Comparison of ENCODE assay signal across 27 cellular contexts in the genomic region with DNA sequence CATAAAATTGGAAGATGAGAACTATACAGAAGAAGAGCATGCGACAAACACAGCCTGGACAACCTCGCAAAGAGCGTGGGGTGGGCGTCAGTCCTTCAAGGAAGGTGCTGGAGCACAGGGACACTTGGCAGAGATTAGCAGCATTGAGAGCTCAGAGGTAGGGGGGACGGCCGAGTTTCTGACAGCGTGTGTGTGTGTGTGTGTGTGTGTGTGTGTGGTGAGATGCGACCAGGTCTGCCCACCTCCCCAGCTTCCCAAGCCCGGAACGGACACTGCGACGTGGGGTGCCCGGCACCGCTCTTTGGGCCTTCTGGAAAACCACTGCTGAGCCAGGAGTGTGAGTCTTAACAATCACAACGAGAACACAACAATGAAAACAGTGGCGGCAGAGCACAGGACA. TPM values are rescaled to one million over a fixed set of nuclear protein-coding genes. Genes with fewer than 3 reads are reported as not detected.
DNase-seq lines count a peak whose midpoint lies in the region; ATAC-seq, FAIRE-seq and TF ChIP-seq lines count a peak whose summit lies in the region.
"Had no signal": no experiment of that assay in that cellular context is flagged by ENCODE, and none has a peak within 500 bp of the region (broad histone marks: within the 10 kb centered on the region; RNA-seq: fewer than 3 reads in every experiment).

No MANE protein-coding gene starts in this region.

- no peak overlapping the region for H2BK120ac ChIP-seq in neuronal stem cell (ENCODE audit: low read depth, low read length)

- no peaks in the 10 kb centered on the region for H3K36me3 ChIP-seq in kidney (ENCODE audit: control insufficient read depth in 1 of 2, insufficient read depth in 2 of 2, low read length in 2 of 2)
- H3K36me3 ChIP-seq in neuronal stem cell (replicated peaks in 1 of 2; ENCODE audit: control insufficient read depth in 2 of 2, insufficient read depth in 2 of 2, low read length in 2 of 2), result no peaks in the 10 kb centered on the region
- H3K36me3 ChIP-seq: BE2C; BLaER1 treated with 17β-estradiol and CSF1 and Interleukin-3, amounts not matched to agents 10 nM and 100 nM had no signal

- H2AK5ac ChIP-seq in neuronal stem cell (ENCODE audit: low read depth, low read length), result no peak overlapping the region

- H4K8ac ChIP-seq in neuronal stem cell (ENCODE audit: low read depth, low read length), result no peak overlapping the region

- H3K18ac ChIP-seq in neuronal stem cell (ENCODE audit: low read length), result peak overlapping the region; percentile 4

- no peak overlapping the region for H3K23ac ChIP-seq in neuronal stem cell (ENCODE audit: low read depth, low read length, poor library complexity)

- ATAC-seq in central memory CD8-positive, alpha-beta T cell (replicated peaks; ENCODE audit: extremely low read depth, poor library complexity, severe bottlenecking), result no peak
- ATAC-seq in stimulated activated effector memory CD8-positive, alpha-beta T cell treated with anti-CD3 and anti-CD28 coated beads, Interleukin-12 subunit alpha, Interleukin-12 subunit beta, amount 100 ng/mL, for 72 hours, result no peak
- no peak for ATAC-seq in HG02870 (IDR thresholded peaks at IDR 0.05; ENCODE audit: unreplicated experiment)
- no peak for ATAC-seq in GM21786 (IDR thresholded peaks at IDR 0.05; ENCODE audit: unreplicated experiment)
- ATAC-seq: GM12878, GM23338, HCT116 had no signal

- H3K4me1 Mint-ChIP-seq in central memory CD8-positive, alpha-beta T cell, result no peaks in the 10 kb centered on the region
- H3K4me1 Mint-ChIP-seq in stimulated activated effector memory CD8-positive, alpha-beta T cell treated with anti-CD3 and anti-CD28 coated beads, Interleukin-12 subunit alpha, Interleukin-12 subunit beta, amount 100 ng/mL, for 72 hours, result no peaks in the 10 kb centered on the region
- H3K4me1 Mint-ChIP-seq: CD14-positive monocyte; CD8-positive, alpha-beta memory T cell had no signal

- no peak overlapping the region for H2AFZ ChIP-seq in neuronal stem cell (ENCODE audit: low read length)
- H2AFZ ChIP-seq: GM23338 had no signal

- no peak overlapping the region for H4K91ac ChIP-seq in neuronal stem cell (ENCODE audit: low read depth, low read length, poor library complexity)

- intact Hi-C loops in kidney (cut with DNase I), result no loop called here

- WGBS in neuronal stem cell (ENCODE audit: extremely low coverage in 2 of 2, insufficient read length in 2 of 2, insufficient replicate concordance in 1 of 2), 2 donors, result no CpG with 5 or more reads among the region's 16 CpGs

- no peak overlapping the region for H3K27ac ChIP-seq in kidney (ENCODE audit: low read depth in 2 of 2, low read length in 2 of 2)
- H3K27ac ChIP-seq in neuronal stem cell (replicated peaks; ENCODE audit: low read length), result no peak overlapping the region
- H3K27ac ChIP-seq: BLaER1 treated with 17β-estradiol and CSF1 and Interleukin-3, amounts not matched to agents 10 nM and 100 nM had no signal

- H3K9ac ChIP-seq in kidney (ENCODE audit: low read length in 2 of 2) (no peak overlapping the region), neuronal stem cell (ENCODE audit: low read depth, low read length, poor library complexity) (no peak overlapping the region)
- H3K9ac ChIP-seq: BLaER1 treated with 17β-estradiol and CSF1 and Interleukin-3, amounts not matched to agents 10 nM and 100 nM had no signal

- peaks cover 0 to 18% (median 0%) of the 10 kb centered on the region in 3 experiments for H3K27me3 ChIP-seq in neuronal stem cell (ENCODE audit: control insufficient read depth in 3 of 3, insufficient read depth in 3 of 3, low read depth in 1 of 3, low read length in 3 of 3)
- H3K27me3 ChIP-seq: BLaER1 treated with 17β-estradiol and CSF1 and Interleukin-3, amounts not matched to agents 10 nM and 100 nM had no signal

- H3K9me3 Mint-ChIP-seq in central memory CD8-positive, alpha-beta T cell, result no peaks in the 10 kb centered on the region
- no peaks in the 10 kb centered on the region for H3K9me3 Mint-ChIP-seq in stimulated activated effector memory CD8-positive, alpha-beta T cell treated with anti-CD3 and anti-CD28 coated beads, Interleukin-12 subunit alpha, Interleukin-12 subunit beta, amount 100 ng/mL, for 72 hours
- H3K9me3 Mint-ChIP-seq: CD4-positive, alpha-beta T cell; CD8-positive, alpha-beta memory T cell; GM23338; H9 had no signal

- H3K14ac ChIP-seq in neuronal stem cell (ENCODE audit: low read length), result peak overlapping the region; percentile 63

- no peaks in the 10 kb centered on the region for H3K36me3 Mint-ChIP-seq in central memory CD8-positive, alpha-beta T cell (ENCODE audit: insufficient read depth)
- no peaks in the 10 kb centered on the region for H3K36me3 Mint-ChIP-seq in stimulated activated effector memory CD8-positive, alpha-beta T cell treated with anti-CD3 and anti-CD28 coated beads, Interleukin-12 subunit alpha, Interleukin-12 subunit beta, amount 100 ng/mL, for 72 hours
- H3K36me3 Mint-ChIP-seq: CD14-positive monocyte had no signal

- H3K4me3 ChIP-seq in kidney (ENCODE audit: low read length in 2 of 2), result no peak overlapping the region
- no peak overlapping the region for H3K4me3 ChIP-seq in neuronal stem cell (ENCODE audit: low read length in 2 of 2)
- H3K4me3 ChIP-seq: A549; BLaER1 treated with 17β-estradiol and CSF1 and Interleukin-3, amounts not matched to agents 10 nM and 100 nM; GM12878; GM23338 had no signal

- H2BK5ac ChIP-seq in neuronal stem cell (ENCODE audit: low read length), result no peak overlapping the region

- no peak overlapping the region for H3K4me3 Mint-ChIP-seq in central memory CD8-positive, alpha-beta T cell
- H3K4me3 Mint-ChIP-seq in stimulated activated effector memory CD8-positive, alpha-beta T cell treated with anti-CD3 and anti-CD28 coated beads, Interleukin-12 subunit alpha, Interleukin-12 subunit beta, amount 100 ng/mL, for 72 hours, result no peak overlapping the region
- H3K4me3 Mint-ChIP-seq: CD14-positive monocyte; CD4-positive, alpha-beta T cell; GM23338 had no signal

- no peak overlapping the region for H2BK12ac ChIP-seq in neuronal stem cell (ENCODE audit: low read length)

- H3K4me1 ChIP-seq in kidney (ENCODE audit: control insufficient read depth in 1 of 2, insufficient read depth in 1 of 2, low read depth in 1 of 2, low read length in 2 of 2) (no peaks in the 10 kb centered on the region), neuronal stem cell (ENCODE audit: control insufficient read depth in 2 of 2, insufficient read depth in 1 of 2, low read depth in 1 of 2, low read length in 2 of 2) (no peaks in the 10 kb centered on the region)
- H3K4me1 ChIP-seq: BE2C had no signal

- no peak overlapping the region for H3K4ac ChIP-seq in neuronal stem cell (ENCODE audit: low read length)

- no peak for FAIRE-seq in kidney (lab: Jason Lieb, UNC)
- FAIRE-seq: A549, D721Med, GM12878, GM19239 had no signal

- peaks cover 50% of the 10 kb centered on the region for H3K27me3 Mint-ChIP-seq in central memory CD8-positive, alpha-beta T cell

- no peak overlapping the region for H3K4me2 ChIP-seq in neuronal stem cell (ENCODE audit: insufficient read depth, low read length, poor library complexity, severe bottlenecking)
- H3K4me2 ChIP-seq: A549; BLaER1 treated with 17β-estradiol and CSF1 and Interleukin-3, amounts not matched to agents 10 nM and 100 nM; GM23338 had no signal

- no peak for TF ChIP-seq CTCF in kidney (IDR thresholded peaks at IDR 0.05; ENCODE audit: borderline replicate concordance, extremely low read depth, insufficient read depth)

- H2BK15ac ChIP-seq in neuronal stem cell (ENCODE audit: low read length), result no peak overlapping the region

- H3K79me1 ChIP-seq in neuronal stem cell (ENCODE audit: low read depth, low read length), result no peaks in the 10 kb centered on the region

- H3K9me3 ChIP-seq in kidney (ENCODE audit: control insufficient read depth in 1 of 2, low read length in 2 of 2), result no peaks in the 10 kb centered on the region
- no peaks in the 10 kb centered on the region for H3K9me3 ChIP-seq in neuronal stem cell (replicated peaks in 1 of 2; ENCODE audit: control insufficient read depth in 2 of 2, insufficient read depth in 1 of 2, low read depth in 1 of 2, low read length in 2 of 2)
- H3K9me3 ChIP-seq: A549; BE2C; BLaER1 treated with 17β-estradiol and CSF1 and Interleukin-3, amounts not matched to agents 10 nM and 100 nM had no signal

- peak overlapping the region; percentile 26 for H3K27ac Mint-ChIP-seq in central memory CD8-positive, alpha-beta T cell (ENCODE audit: low read depth)
- peak overlapping the region; percentile 27 for H3K27ac Mint-ChIP-seq in stimulated activated effector memory CD8-positive, alpha-beta T cell treated with anti-CD3 and anti-CD28 coated beads, Interleukin-12 subunit alpha, Interleukin-12 subunit beta, amount 100 ng/mL, for 72 hours
- H3K27ac Mint-ChIP-seq: CD4-positive, alpha-beta T cell; GM23338; H9 had no signal

- DNase-seq in central memory CD8-positive, alpha-beta T cell (ENCODE audit: low spot score in 2 of 2), result no peak
- peak; percentile 32 for DNase-seq in kidney
- DNase-seq in neuronal stem cell (ENCODE audit: low spot score), result no peak
- no peak for DNase-seq in stimulated activated effector memory CD8-positive, alpha-beta T cell treated with anti-CD3 and anti-CD28 coated beads, Interleukin-12 subunit alpha, Interleukin-12 subunit beta, amount 100 ng/mL, for 72 hours (ENCODE audit: low spot score in 2 of 2)
- DNase-seq in pons (ENCODE audit: low spot score), result no peak
- DNase-seq in MV-4-11 (lab: John Stamatoyannopoulos, UW), result no peak
- DNase-seq: 8988T; ACHN; AML-193; BE2C; CD4-positive, alpha-beta T cell; CD8-positive, alpha-beta memory T cell; DMS 273 treated with DMSO at 0.1 percent for 48 hours; DMS79; EL; GDM1; H9 had no signal

RNA-seq across cellular contexts. Expression of gene FBXO21, which starts 17.9 kb away (rescaled TPM):
- total RNA-seq in kidney, result 45.0 TPM
- polyA plus RNA-seq in kidney (ENCODE audit: insufficient read depth, low read depth, low replicate concordance), result 28.9 TPM
- polyA plus RNA-seq in neuronal stem cell (2013, experiment 1 of 2), result 34.7 TPM
- polyA plus RNA-seq in neuronal stem cell (2013, experiment 2 of 2), result 37.3 TPM
